Comparison of ENCODE assay signal across 19 cellular contexts in the genomic region with DNA sequence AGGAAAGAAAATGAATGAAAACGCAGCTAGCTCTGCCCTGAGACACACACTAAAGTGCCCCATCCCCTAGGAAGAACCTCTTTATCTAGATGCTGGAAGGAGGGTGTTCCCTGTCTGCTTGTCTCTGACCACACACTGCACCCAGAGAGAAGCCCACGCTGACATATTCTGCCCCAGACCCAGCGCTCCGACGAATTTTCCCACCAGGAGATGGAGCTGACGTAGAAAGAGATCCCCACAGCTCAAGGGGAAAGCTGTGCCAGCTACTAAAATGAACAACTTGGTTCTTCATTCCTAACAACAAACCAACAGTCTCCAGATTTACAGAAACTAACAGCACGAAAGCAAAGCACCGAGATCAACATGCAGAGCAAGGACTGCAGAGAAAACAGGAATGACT.
DNase-seq lines count a peak whose midpoint lies in the region; ATAC-seq and TF ChIP-seq lines count a peak whose summit lies in the region.
"Had no signal": no experiment of that assay in that cellular context is flagged by ENCODE, and none has a peak within 500 bp of the region (broad histone marks: within the 10 kb centered on the region; RNA-seq: fewer than 3 reads in every experiment).

No MANE protein-coding gene starts in this region.

- no peak overlapping the region for H3K9ac ChIP-seq in SK-N-SH
- H3K9ac ChIP-seq in H9 (ENCODE audit: extremely low read depth, insufficient read length, low read length): no peak overlapping the region
- H3K9ac ChIP-seq: BLaER1 treated with 17β-estradiol and CSF1 and Interleukin-3, amounts not matched to agents 10 nM and 100 nM had no signal

- H2BK20ac ChIP-seq in H9 (ENCODE audit: low read depth, low read length, poor library complexity, severe bottlenecking): no peak overlapping the region

- 90% methylated on average over 8 of the region's 8 CpGs for WGBS in SK-N-SH (ENCODE audit: low lambda C conversion rate)
- no CpG with 5 or more reads among the region's 8 CpGs for WGBS in H9 (ENCODE audit: extremely low coverage, insufficient read length, low lambda C conversion rate)

- peak overlapping the region in 2 of 3 experiments; percentile 9 to 27; a peak in 3 of 7 replicates for H3K27ac Mint-ChIP-seq in H9
- H3K27ac Mint-ChIP-seq: CD8-positive, alpha-beta T cell had no signal

- no peak overlapping the region for H4K8ac ChIP-seq in H9 (replicated peaks; ENCODE audit: insufficient read length, low read depth, low read length)

- no peak overlapping the region for H3K56ac ChIP-seq in H9 (ENCODE audit: insufficient read length, low read depth, low read length)

- H3T11ph ChIP-seq in H9 (ENCODE audit: low read length): no peak overlapping the region

- peaks cover 9 to 37% (median 32%) of the 10 kb centered on the region in 3 experiments; a peak in 6 of 7 replicates for H3K36me3 Mint-ChIP-seq in H9 (ENCODE audit: insufficient read depth in 1 of 3, low read depth in 3 of 3)
- H3K36me3 Mint-ChIP-seq: CD8-positive, alpha-beta T cell had no signal

- no peak overlapping the region for H3K18ac ChIP-seq in H9 (ENCODE audit: insufficient read length, low read depth, low read length)

- no peak for TF ChIP-seq EP300 in SK-N-SH (IDR thresholded peaks at IDR 0.05; ENCODE audit: borderline replicate concordance in 1 of 2, low read depth in 1 of 2, low read length in 1 of 2)

- H2AFZ ChIP-seq in SK-N-SH (ENCODE audit: low read depth): no peak overlapping the region
- no peak overlapping the region for H2AFZ ChIP-seq in H9 (ENCODE audit: low read length)
- no peak overlapping the region for H2AFZ ChIP-seq in osteoblast (ENCODE audit: low read length)

- H2AK5ac ChIP-seq in H9 (ENCODE audit: insufficient read length, low read length): no peak overlapping the region

- POLR2A ChIA-PET in SK-N-SH (lab: Yijun Ruan, JAX) (no interaction called here), RWPE1 (lab: Yijun Ruan, JAX; ENCODE audit: low non-redundant PET) (no interaction called here)

- no peaks in the 10 kb centered on the region for H3K9me3 ChIP-seq in SK-N-SH
- peaks cover 10% of the 10 kb centered on the region for H3K9me3 ChIP-seq in H9 (ENCODE audit: control insufficient read depth, low read depth, low read length)
- no peaks in the 10 kb centered on the region for H3K9me3 ChIP-seq in osteoblast (ENCODE audit: low read depth, low read length)
- H3K9me3 ChIP-seq: BLaER1 treated with 17β-estradiol and CSF1 and Interleukin-3, amounts not matched to agents 10 nM and 100 nM; Peyer's patch had no signal

- no peak overlapping the region for H3K27ac ChIP-seq in SK-N-SH (ENCODE audit: low read depth in 2 of 2, low read length in 1 of 2)
- no peak overlapping the region for H3K27ac ChIP-seq in H9 (ENCODE audit: insufficient read length, low read depth, low read length)
- H3K27ac ChIP-seq in RWPE1: no peak overlapping the region
- H3K27ac ChIP-seq in osteoblast (ENCODE audit: low read depth, low read length): no peak overlapping the region
- H3K27ac ChIP-seq: BLaER1 treated with 17β-estradiol and CSF1 and Interleukin-3, amounts not matched to agents 10 nM and 100 nM; Peyer's patch had no signal

- no peak overlapping the region for H3K4ac ChIP-seq in H9 (ENCODE audit: low read depth, low read length)

- H3F3A ChIP-seq in SK-N-SH (replicated peaks; ENCODE audit: insufficient read depth): no peaks in the 10 kb centered on the region

- DNase-seq in SK-N-SH (no peak), H9 (no peak), fibroblast of the aortic adventitia (ENCODE audit: low read depth) (peak; percentile 25), sciatic nerve (ENCODE audit: low spot score) (no peak), RWPE1 (ENCODE audit: low spot score) (no peak), NCI-H2029 treated with DMSO at 0.1 percent for 48 hours (lab: John Stamatoyannopoulos, UW) (no peak), osteoblast (ENCODE audit: insufficient read length, low spot score, missing footprints) (no peak)
- DNase-seq: Calu3; CD8-positive, alpha-beta T cell; DMS53; KG1; NCI-H187; NCI-H345; NCI-H526; NK-92 treated with Interleukin-12 subunit alpha and Interleukin-12 subunit beta, amount 100 ng/mL, for 24 hours; Peyer's patch had no signal

- intact Hi-C loops in sciatic nerve (cut with DNase I): no loop called here

- no peaks in the 10 kb centered on the region for H3K9me3 Mint-ChIP-seq in H9
- H3K9me3 Mint-ChIP-seq: CD8-positive, alpha-beta T cell had no signal

- no peak overlapping the region for H3K4me3 ChIP-seq in SK-N-SH (ENCODE audit: low read depth in 2 of 2, low read length in 1 of 2)
- no peak overlapping the region for H3K4me3 ChIP-seq in fibroblast of the aortic adventitia (ENCODE audit: low read depth, low read length)
- H3K4me3 ChIP-seq in osteoblast (ENCODE audit: insufficient read depth, low read length): no peak overlapping the region
- H3K4me3 ChIP-seq: BLaER1 treated with 17β-estradiol and CSF1 and Interleukin-3, amounts not matched to agents 10 nM and 100 nM; Peyer's patch had no signal

- H2BK120ac ChIP-seq in H9 (ENCODE audit: low read depth, low read length, poor library complexity, severe bottlenecking): no peak overlapping the region

- no peak overlapping the region for H2BK5ac ChIP-seq in H9 (ENCODE audit: insufficient read length, low read length)

- H4K20me1 ChIP-seq in SK-N-SH (ENCODE audit: insufficient read depth) (0 out of 2 replicates have a peak, but pooled peaks cover 4% of the 10 kb centered on the region), H9 (ENCODE audit: control insufficient read depth, insufficient read depth, insufficient read length) (no peaks in the 10 kb centered on the region), osteoblast (ENCODE audit: insufficient read depth, low read length) (no peaks in the 10 kb centered on the region)
- H4K20me1 ChIP-seq: BLaER1 treated with 17β-estradiol and CSF1 and Interleukin-3, amounts not matched to agents 10 nM and 100 nM had no signal

- H3K27me3 Mint-ChIP-seq in H9 (ENCODE audit: low read depth): no peaks in the 10 kb centered on the region

- H3K4me2 ChIP-seq in SK-N-SH (no peak overlapping the region), H9 (ENCODE audit: insufficient read depth, insufficient read length, low read length) (no peak overlapping the region), osteoblast (ENCODE audit: insufficient read depth, low read length) (no peak overlapping the region)
- H3K4me2 ChIP-seq: BLaER1 treated with 17β-estradiol and CSF1 and Interleukin-3, amounts not matched to agents 10 nM and 100 nM had no signal

- no peak overlapping the region for H3K4me3 Mint-ChIP-seq in H9
- H3K4me3 Mint-ChIP-seq: CD8-positive, alpha-beta T cell had no signal

- TF ChIP-seq CTCF in SK-N-SH (IDR thresholded peaks at IDR 0.05) (no peak), H9 (conservative IDR thresholded peaks at IDR 0.05) (peak; percentile 37; the same call in 2 of the 3 replicates), fibroblast of the aortic adventitia (IDR thresholded peaks at IDR 0.05; ENCODE audit: insufficient read depth, low read length) (peak; percentile 6), RWPE1 (conservative IDR thresholded peaks at IDR 0.05; ENCODE audit: low read depth) (no peak), osteoblast (IDR thresholded peaks at IDR 0.05; ENCODE audit: extremely low read depth, low read depth, low read length) (no peak)

- no peak overlapping the region for H4K91ac ChIP-seq in H9 (ENCODE audit: insufficient read length, low read depth, low read length)

- H3K36me3 ChIP-seq in SK-N-SH (replicated peaks in 1 of 2; ENCODE audit: control insufficient read depth in 1 of 2, insufficient read depth in 2 of 2, low read length in 1 of 2) (peaks cover 43 to 65% of the 10 kb centered on the region in 2 experiments), osteoblast (ENCODE audit: insufficient read depth, low read length) (peaks cover 5% of the 10 kb centered on the region)
- H3K36me3 ChIP-seq: Peyer's patch had no signal

- CTCF ChIA-PET in SK-N-SH (lab: Yijun Ruan, JAX): interaction anchor here (0.9 to 5.0 kb wide), 9 partner anchors 11 to 172 kb away, joined by 3 to 41 read pairs (median 3); partner anchors contain the start of gene KIAA1549
- CTCF ChIA-PET in RWPE1 (lab: Yijun Ruan, JAX): no interaction called here

- H3K79me2 ChIP-seq in SK-N-SH (ENCODE audit: insufficient read depth): no peaks in the 10 kb centered on the region
- H3K79me2 ChIP-seq in H9 (ENCODE audit: insufficient read depth, low read length): 0 out of 2 replicates have a peak, but pooled peaks cover 2% of the 10 kb centered on the region
- H3K79me2 ChIP-seq in osteoblast (ENCODE audit: insufficient read depth, low read length): no peaks in the 10 kb centered on the region

- H2BK12ac ChIP-seq in H9 (ENCODE audit: insufficient read length, low read depth, low read length): no peak overlapping the region

- TF ChIP-seq RAD21 in SK-N-SH (IDR thresholded peaks at IDR 0.05; ENCODE audit: low read length): peak; percentile 51

- H3K4me1 ChIP-seq in SK-N-SH (ENCODE audit: control insufficient read depth in 1 of 2, insufficient read depth in 2 of 2, low read depth in 1 of 2, low read length in 1 of 2) (peaks cover 0 to 3% of the 10 kb centered on the region in 2 experiments; a peak in 1 of 4 replicates), H9 (ENCODE audit: insufficient read depth, low read length) (no peaks in the 10 kb centered on the region), osteoblast (ENCODE audit: insufficient read depth, low read length) (no peaks in the 10 kb centered on the region)
- H3K4me1 ChIP-seq: BLaER1 treated with 17β-estradiol and CSF1 and Interleukin-3, amounts not matched to agents 10 nM and 100 nM; Peyer's patch had no signal

- H3K23me2 ChIP-seq in H9 (ENCODE audit: insufficient read length, low read depth, low read length, poor library complexity, severe bottlenecking): no peaks in the 10 kb centered on the region

- no peaks in the 10 kb centered on the region for H3K79me1 ChIP-seq in H9 (ENCODE audit: insufficient read depth, low read depth, low read length, poor library complexity, severe bottlenecking)

- no peak overlapping the region for H4K5ac ChIP-seq in H9 (ENCODE audit: insufficient read length, low read depth, low read length)

- H2BK15ac ChIP-seq in H9 (ENCODE audit: low read depth, low read length): no peak overlapping the region

- no peak; the same call in 2 of the 3 replicates for ATAC-seq in SK-N-SH treated with all-trans-retinoic acid at 6 μM for 48 hours
- ATAC-seq in sciatic nerve: peak; percentile 65
- ATAC-seq: CD8-positive, alpha-beta T cell; Right ventricle myocardium inferior had no signal

- no peak overlapping the region for H3K23ac ChIP-seq in H9 (ENCODE audit: insufficient read length, low read depth, low read length)

- no peak overlapping the region for H3K14ac ChIP-seq in H9 (ENCODE audit: insufficient read depth, low read length)

- H3K9me2 ChIP-seq in SK-N-SH: no peaks in the 10 kb centered on the region

- H3K4me1 Mint-ChIP-seq in H9: peaks cover 6% of the 10 kb centered on the region in 2 experiments

- H3K27me3 ChIP-seq in SK-N-SH (ENCODE audit: insufficient read depth) (no peaks in the 10 kb centered on the region), H9 (ENCODE audit: insufficient read depth, low read length) (no peaks in the 10 kb centered on the region), osteoblast (ENCODE audit: insufficient read depth, low read length) (no peaks in the 10 kb centered on the region)
- H3K27me3 ChIP-seq: BLaER1 treated with 17β-estradiol and CSF1 and Interleukin-3, amounts not matched to agents 10 nM and 100 nM; Peyer's patch had no signal

TF ChIP-seq in SK-N-SH treated with all-trans-retinoic acid at 6 μM for 48 hours, 23 proteins besides CTCF, POLR2A, EP300 and RAD21:
- TF ChIP-seq BACH2 (CRISPR knock-in tag; IDR thresholded peaks at IDR 0.05; ENCODE audit: borderline replicate concordance): no peak
TF ChIP-seq in SK-N-SH treated with all-trans-retinoic acid at 6 μM for 48 hours: peak in this region for 0.

Comparison
In these comparisons a context has a peak if more than half of its experiments do, and no peak if none do; other contexts are left out.
1. CTCF ChIP-seq: peak in H9 (single experiment) and fibroblast of the aortic adventitia (single experiment); none in SK-N-SH (single experiment), RWPE1 (single experiment) and osteoblast (single experiment).